ENCODE assay signal across 8 cellular contexts in the genomic region with DNA sequence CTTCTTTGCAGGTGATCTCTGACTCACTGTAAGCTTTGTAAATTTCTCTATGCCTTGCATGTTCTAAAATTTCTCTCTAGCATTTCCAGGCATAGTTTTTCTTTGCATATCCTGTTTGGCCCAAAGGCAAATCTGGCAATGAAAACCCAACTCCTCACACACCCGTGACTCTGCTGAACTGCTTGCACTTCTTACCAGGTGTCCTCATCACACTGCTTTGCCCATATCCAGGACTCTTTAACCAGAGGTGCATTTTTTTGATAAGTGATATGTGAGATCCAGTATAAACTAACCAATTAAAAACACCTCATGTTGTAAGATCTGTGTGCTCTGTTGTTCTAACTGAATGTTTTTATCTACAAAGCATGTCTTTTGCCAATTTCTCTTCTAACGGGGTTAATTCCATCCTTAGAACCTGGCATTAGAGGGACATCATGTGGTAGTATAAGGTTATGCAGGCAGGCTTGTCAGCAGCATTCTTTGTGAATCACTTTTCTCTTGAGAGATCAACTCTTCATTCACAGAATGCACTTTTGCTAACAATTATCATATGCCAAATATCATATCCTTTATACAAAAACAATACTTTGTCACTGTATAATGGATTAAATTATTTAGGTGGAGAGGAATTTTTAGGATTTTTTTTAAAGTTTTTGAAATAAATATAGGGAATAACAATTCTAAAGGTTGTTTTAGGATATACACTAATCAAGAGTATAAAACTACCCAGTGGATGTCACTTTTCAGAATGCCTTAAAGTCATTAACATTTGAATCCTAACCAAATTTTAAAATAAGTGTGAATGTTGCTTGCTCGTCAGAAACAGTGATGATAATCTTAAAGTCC. TPM values are rescaled to one million over a fixed set of nuclear protein-coding genes. Genes with fewer than 3 reads are reported as not detected.
DNase-seq lines count a peak whose midpoint lies in the region; ATAC-seq and TF ChIP-seq lines count a peak whose summit lies in the region.

No MANE protein-coding gene starts in this region.

- H3K4me1 Mint-ChIP-seq in memory B cell, result no peaks in the 10 kb centered on the region

- no peak overlapping the region for H3K4me3 ChIP-seq in choroid plexus epithelial cell (ENCODE audit: low read depth, low read length)

- TF ChIP-seq CTCF in GM20000 (IDR thresholded peaks at IDR 0.05; ENCODE audit: extremely low read depth, missing control alignments) (peak; percentile 72), choroid plexus epithelial cell (conservative IDR thresholded peaks at IDR 0.05; ENCODE audit: low read depth, low read length) (peak; percentile 80)

- H3K9me3 Mint-ChIP-seq in memory B cell, result no peaks in the 10 kb centered on the region

- in situ Hi-C loops in G401 (cut with HindIII; ENCODE audit: low sequenced_read_pairs), result no loop called here

- no peak overlapping the region for H3K27ac Mint-ChIP-seq in memory B cell

- ATAC-seq in HG03442 (IDR thresholded peaks at IDR 0.05; ENCODE audit: unreplicated experiment) (peak; percentile 91), memory B cell (ENCODE audit: low read depth) (peak; percentile 45)

- H3K36me3 Mint-ChIP-seq in memory B cell, result no peaks in the 10 kb centered on the region

- no peak overlapping the region for H3K4me3 Mint-ChIP-seq in memory B cell

- DNase-seq in G401 (ENCODE audit: low spot score), result peak; percentile 71
- peak; percentile 56 for DNase-seq in GM20000 (ENCODE audit: low spot score)
- DNase-seq in NCI-H82 (lab: John Stamatoyannopoulos, UW), result peak; percentile 67
- peak; percentile 87 for DNase-seq in choroid plexus epithelial cell (ENCODE audit: low read depth)
- DNase-seq in memory B cell (ENCODE audit: low spot score in 2 of 2), result no peak
- DNase-seq in stimulated activated CD4-positive, alpha-beta T cell treated with anti-CD3 and anti-CD28 coated beads, Interleukin-1b, Interleukin-23, amount 100 ng/mL, for 48 hours, result no peak
- no peak for DNase-seq in stimulated activated CD4-positive, alpha-beta T cell treated with anti-CD3 and anti-CD28 coated beads, Interleukin-12 subunit alpha, Interleukin-12 subunit beta, amount 100 ng/mL, for 4 hours

- H3K27me3 Mint-ChIP-seq in memory B cell, result no peaks in the 10 kb centered on the region

RNA-seq across cellular contexts. Expression of a gene that starts 20.8 kb away (rescaled TPM):
- 32.2 and 80.9 TPM in 2 replicates for total RNA-seq in G401 (2014; rRNA removed; shearing (Covaris generic))

Comparison
In these comparisons a context has a peak if more than half of its experiments do, and no peak if none do; other contexts are left out.
1. DNase-seq: peak in G401 (single experiment), GM20000 (single experiment), NCI-H82 (single experiment) and choroid plexus epithelial cell (single experiment); none in memory B cell (0 of 2), stimulated activated CD4-positive, alpha-beta T cell treated with anti-CD3 and anti-CD28 coated beads, Interleukin-1b, Interleukin-23, amount 100 ng/mL, for 48 hours (single experiment) and stimulated activated CD4-positive, alpha-beta T cell treated with anti-CD3 and anti-CD28 coated beads, Interleukin-12 subunit alpha, Interleukin-12 subunit beta, amount 100 ng/mL, for 4 hours (single experiment).